In the genomic region with DNA sequence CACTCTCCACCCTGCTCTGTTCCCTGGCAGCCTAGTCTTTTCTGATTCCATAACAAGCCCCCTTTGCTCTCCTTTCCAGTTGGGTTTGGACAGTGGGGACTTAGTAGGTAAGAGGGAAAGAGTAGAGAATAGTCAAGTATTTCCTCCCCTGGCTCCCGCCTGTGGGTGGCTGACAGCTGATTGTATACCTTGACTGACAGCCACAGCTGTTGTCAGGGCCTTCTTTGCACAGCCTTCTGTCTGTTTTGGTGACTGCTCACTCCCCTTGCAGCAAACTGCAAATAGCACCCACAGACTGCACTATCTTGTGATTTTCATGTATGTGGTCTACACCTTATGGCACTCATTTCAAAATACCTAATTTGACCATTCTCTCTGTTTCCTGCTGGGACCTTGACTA, we compare ENCODE assay signal across 32 cellular contexts.
"Had no signal": no experiment of that assay in that cellular context is flagged by ENCODE, and none has a peak within 500 bp of the region (broad histone marks: within the 10 kb centered on the region; RNA-seq: fewer than 3 reads in every experiment).

No MANE protein-coding gene starts in this region.

- H3K27me3 ChIP-seq: neural progenitor cell, ovary, right lobe of liver, sigmoid colon, spleen, suprapubic skin, testis, tibial artery, transverse colon, upper lobe of right lung, uterus had no signal

- H3K27ac ChIP-seq: neural progenitor cell, ovary, parathyroid adenoma, psoas muscle, right lobe of liver, sigmoid colon, skin epidermis, spleen, suprapubic skin, testis, tibial artery, transverse colon, upper lobe of right lung, uterus had no signal

- H3K4me1 Mint-ChIP-seq: naive thymus-derived CD4-positive, alpha-beta T cell; natural killer cell; nephron; neural progenitor cell; stimulated activated memory B cell treated with anti-CD40 and anti-IgM and Interleukin-4, amounts not matched to agents 10 μg/mL and 1 μg/mL and 100 μg/mL, for 72 hours had no signal

- H3K9me3 ChIP-seq: ovary, psoas muscle, right lobe of liver, suprapubic skin, testis, tibial artery, transverse colon, upper lobe of right lung, uterus had no signal

- H3K9ac ChIP-seq: neural progenitor cell, parathyroid adenoma had no signal

- ATAC-seq: naive thymus-derived CD4-positive, alpha-beta T cell; natural killer cell; right cardiac atrium; right lobe of liver; stimulated activated memory B cell treated with anti-CD40 and anti-IgM and Interleukin-4, amounts not matched to agents 10 μg/mL and 1 μg/mL and 100 μg/mL, for 72 hours; upper lobe of right lung had no signal

- H3K27me3 Mint-ChIP-seq: naive thymus-derived CD4-positive, alpha-beta T cell; progenitor cell of endocrine pancreas; stimulated activated memory B cell treated with anti-CD40 and anti-IgM and Interleukin-4, amounts not matched to agents 10 μg/mL and 1 μg/mL and 100 μg/mL, for 72 hours; stimulated activated naive CD8-positive, alpha-beta T cell treated with anti-CD3 and anti-CD28 coated beads, Interleukin-15, Interleukin-2, amounts not matched to agents 100 ng/mL and 50 ng/mL, for 24 hours; type B pancreatic cell had no signal

- DNase-seq: naive thymus-derived CD4-positive, alpha-beta T cell; natural killer cell; occipital lobe; ovary; posterior cingulate gyrus; psoas muscle; right cardiac atrium; right lobe of liver; sigmoid colon; spleen; stimulated activated CD4-positive, alpha-beta T cell treated with anti-CD3 and anti-CD28 coated beads, Interleukin-12 subunit alpha, Interleukin-12 subunit beta, amount 100 ng/mL, for 4 hours; stimulated activated CD4-positive, alpha-beta T cell treated with anti-CD3 and anti-CD28 coated beads, Interleukin-1b, Interleukin-23, amount 100 ng/mL, for 48 hours; stimulated activated CD4-positive, alpha-beta T cell treated with anti-CD3 and anti-CD28 coated beads, Interleukin-4, amount 100 ng/mL, for 1 hour; stimulated activated CD4-positive, alpha-beta T cell treated with anti-CD3 and anti-CD28 coated beads, Interleukin-4, amount 100 ng/mL, for 4 hours; stimulated activated CD8-positive, alpha-beta memory T cell treated with anti-CD3 and anti-CD28 coated beads, Interleukin-4, amount 100 ng/mL, for 48 hours; stimulated activated naive CD4-positive, alpha-beta T cell; substantia nigra; testis; tibial artery; transverse colon; upper lobe of right lung; uterus had no signal

- H2AFZ ChIP-seq: neural progenitor cell, parathyroid adenoma had no signal

- H3K4me2 ChIP-seq: neural progenitor cell, smooth muscle cell had no signal

- H3K4me3 ChIP-seq: neural progenitor cell, ovary, psoas muscle, right lobe of liver, sigmoid colon, skin epidermis, smooth muscle cell, spleen, suprapubic skin, testis, tibial artery, transverse colon, upper lobe of right lung, uterus had no signal

- H3K36me3 ChIP-seq: neural progenitor cell, ovary, right lobe of liver, sigmoid colon, spleen, suprapubic skin, tibial artery, transverse colon, upper lobe of right lung, uterus had no signal

- H3K4me3 Mint-ChIP-seq: naive thymus-derived CD4-positive, alpha-beta T cell; natural killer cell; nephron; neural progenitor cell; stimulated activated memory B cell treated with anti-CD40 and anti-IgM and Interleukin-4, amounts not matched to agents 10 μg/mL and 1 μg/mL and 100 μg/mL, for 72 hours; stimulated activated naive CD8-positive, alpha-beta T cell treated with anti-CD3 and anti-CD28 coated beads, Interleukin-15, Interleukin-2, amounts not matched to agents 100 ng/mL and 50 ng/mL, for 24 hours; type B pancreatic cell had no signal

- H3K79me2 ChIP-seq: parathyroid adenoma had no signal

- H3K4me1 ChIP-seq: neural progenitor cell, parathyroid adenoma, psoas muscle, right lobe of liver, sigmoid colon, spleen, suprapubic skin, testis, tibial artery, transverse colon, upper lobe of right lung, uterus had no signal

- H3K27ac Mint-ChIP-seq: naive thymus-derived CD4-positive, alpha-beta T cell; natural killer cell; nephron; neural progenitor cell; progenitor cell of endocrine pancreas; stimulated activated memory B cell treated with anti-CD40 and anti-IgM and Interleukin-4, amounts not matched to agents 10 μg/mL and 1 μg/mL and 100 μg/mL, for 72 hours; stimulated activated naive CD8-positive, alpha-beta T cell treated with anti-CD3 and anti-CD28 coated beads, Interleukin-15, Interleukin-2, amounts not matched to agents 100 ng/mL and 50 ng/mL, for 24 hours; type B pancreatic cell had no signal
